10 cellular contexts compared by ENCODE assay signal in the genomic region with DNA sequence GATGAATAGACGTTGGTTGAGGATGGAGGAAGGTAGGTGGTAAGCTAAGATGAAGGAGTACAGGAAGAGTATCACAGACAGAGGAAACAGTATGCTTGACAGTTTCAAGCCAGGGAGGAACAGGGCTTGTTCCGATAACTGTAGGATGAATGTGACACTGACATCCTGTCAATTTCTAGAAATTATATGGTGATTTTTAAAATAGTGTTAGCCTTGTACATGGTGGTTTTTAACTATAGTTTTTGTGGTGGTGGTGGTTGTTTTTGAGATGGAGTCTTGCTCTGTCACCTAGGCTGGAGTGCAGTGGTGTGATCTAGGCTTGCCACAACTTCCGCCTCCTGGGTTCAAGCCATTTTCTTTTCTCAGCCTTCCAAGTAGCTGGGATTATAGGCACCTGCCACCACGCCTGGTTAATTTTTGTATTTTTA.
DNase-seq lines count a peak whose midpoint lies in the region; ATAC-seq and TF ChIP-seq lines count a peak whose summit lies in the region.
"Had no signal": no experiment of that assay in that cellular context is flagged by ENCODE, and none has a peak within 500 bp of the region (broad histone marks: within the 10 kb centered on the region; RNA-seq: fewer than 3 reads in every experiment).

No MANE protein-coding gene starts in this region.

- no peaks in the 10 kb centered on the region for H4K20me1 ChIP-seq in SK-N-SH (ENCODE audit: insufficient read depth)
- H4K20me1 ChIP-seq in KMS-11 (ENCODE audit: insufficient read depth), result peaks cover 9% of the 10 kb centered on the region

- H3K27ac Mint-ChIP-seq in stimulated activated effector memory CD8-positive, alpha-beta T cell treated with anti-CD3 and anti-CD28 coated beads, Interleukin-12 subunit alpha, Interleukin-12 subunit beta, amount 100 ng/mL, for 72 hours, result peak overlapping the region; percentile 82
- H3K27ac Mint-ChIP-seq: nephron progenitor cell had no signal

- H3K27me3 ChIP-seq in SK-N-SH (ENCODE audit: insufficient read depth), result no peaks in the 10 kb centered on the region
- H3K27me3 ChIP-seq in KMS-11 (ENCODE audit: insufficient read depth, low read depth), result no peaks in the 10 kb centered on the region
- no peaks in the 10 kb centered on the region for H3K27me3 ChIP-seq in breast epithelium

- CTCF ChIA-PET in SK-N-SH (lab: Yijun Ruan, JAX), result interaction anchor here (1.1 kb wide), 1 partner anchor 197 kb away, joined by 3 read pairs; no protein-coding TSS in a partner anchor

- no peaks in the 10 kb centered on the region for H3K36me3 Mint-ChIP-seq in stimulated activated effector memory CD8-positive, alpha-beta T cell treated with anti-CD3 and anti-CD28 coated beads, Interleukin-12 subunit alpha, Interleukin-12 subunit beta, amount 100 ng/mL, for 72 hours

- no peak for TF ChIP-seq CTCF in SK-N-SH (IDR thresholded peaks at IDR 0.05)
- no peak for TF ChIP-seq CTCF in KMS-11 (conservative IDR thresholded peaks at IDR 0.05; ENCODE audit: low read depth, low read length)
- TF ChIP-seq CTCF in breast epithelium (IDR thresholded peaks at IDR 0.05), result no peak

- H3K79me2 ChIP-seq in SK-N-SH (ENCODE audit: insufficient read depth) (peaks cover 90% of the 10 kb centered on the region), KMS-11 (ENCODE audit: insufficient read depth, low read depth) (peaks cover 90% of the 10 kb centered on the region)

- H3K4me1 ChIP-seq in SK-N-SH (ENCODE audit: control insufficient read depth in 1 of 2, insufficient read depth in 2 of 2, low read depth in 1 of 2, low read length in 1 of 2) (peaks cover 20 to 59% of the 10 kb centered on the region in 2 experiments), KMS-11 (ENCODE audit: low read depth, poor library complexity, severe bottlenecking) (peaks cover 98% of the 10 kb centered on the region), breast epithelium (peaks cover 0 to 19% of the 10 kb centered on the region in 2 donors)

- H3K27ac ChIP-seq in SK-N-SH (ENCODE audit: low read depth in 2 of 2, low read length in 1 of 2) (peak overlapping the region; percentile 35 to 99; a peak in 2 of 4 replicates), KMS-11 (no peak overlapping the region), breast epithelium (peak overlapping the region; percentile 30 to 58)

- ATAC-seq in SK-N-SH treated with all-trans-retinoic acid at 6 μM for 48 hours (no peak), GM21786 (IDR thresholded peaks at IDR 0.05; ENCODE audit: unreplicated experiment) (no peak), HG03159 (IDR thresholded peaks at IDR 0.05; ENCODE audit: unreplicated experiment) (no peak)
- ATAC-seq in stimulated activated effector memory CD8-positive, alpha-beta T cell treated with anti-CD3 and anti-CD28 coated beads, Interleukin-12 subunit alpha, Interleukin-12 subunit beta, amount 100 ng/mL, for 72 hours, result peak; percentile 78

- H3K36me3 ChIP-seq in SK-N-SH (replicated peaks in 1 of 2; ENCODE audit: control insufficient read depth in 1 of 2, insufficient read depth in 2 of 2, low read length in 1 of 2) (peaks cover 0 to 25% of the 10 kb centered on the region in 2 experiments), KMS-11 (ENCODE audit: insufficient read depth) (no peaks in the 10 kb centered on the region), breast epithelium (no peaks in the 10 kb centered on the region)

- H3F3A ChIP-seq in SK-N-SH (replicated peaks; ENCODE audit: insufficient read depth), result peaks cover 43% of the 10 kb centered on the region

- no peak overlapping the region for H3K9ac ChIP-seq in SK-N-SH
- H3K9ac ChIP-seq in KMS-11, result no peak overlapping the region

- H3K4me3 ChIP-seq in SK-N-SH (ENCODE audit: low read depth in 2 of 2, low read length in 1 of 2) (no peak overlapping the region), KMS-11 (IDR thresholded peaks at IDR 0.05; ENCODE audit: insufficient read depth, low read depth, low read length) (no peak overlapping the region), breast epithelium (no peak overlapping the region)

- TF ChIP-seq EP300 in SK-N-SH (IDR thresholded peaks at IDR 0.05; ENCODE audit: borderline replicate concordance in 1 of 2, low read depth in 1 of 2, low read length in 1 of 2), result no peak

- peak overlapping the region; percentile 28 for H3K4me3 Mint-ChIP-seq in stimulated activated effector memory CD8-positive, alpha-beta T cell treated with anti-CD3 and anti-CD28 coated beads, Interleukin-12 subunit alpha, Interleukin-12 subunit beta, amount 100 ng/mL, for 72 hours
- H3K4me3 Mint-ChIP-seq: nephron progenitor cell had no signal

- 96% methylated on average over 4 of the region's 4 CpGs for WGBS in SK-N-SH (ENCODE audit: low lambda C conversion rate)

- TF ChIP-seq RAD21 in SK-N-SH (IDR thresholded peaks at IDR 0.05; ENCODE audit: low read length), result no peak

- H3K4me1 Mint-ChIP-seq in stimulated activated effector memory CD8-positive, alpha-beta T cell treated with anti-CD3 and anti-CD28 coated beads, Interleukin-12 subunit alpha, Interleukin-12 subunit beta, amount 100 ng/mL, for 72 hours, result peaks cover 65% of the 10 kb centered on the region

- H3K9me2 ChIP-seq in SK-N-SH, result no peaks in the 10 kb centered on the region

- POLR2A ChIA-PET in SK-N-SH (lab: Yijun Ruan, JAX), result no interaction called here

- H3K4me2 ChIP-seq in SK-N-SH (no peak overlapping the region), KMS-11 (peak overlapping the region; percentile 7; the same call in 1 of the 2 replicates)

- H3K9me3 ChIP-seq in SK-N-SH (no peaks in the 10 kb centered on the region), breast epithelium (no peaks in the 10 kb centered on the region)

- intact Hi-C loops in breast epithelium (cut with DNase I; ENCODE audit: low total_unique reads), result no loop called here

- no peak for TF ChIP-seq POLR2A in breast epithelium (IDR thresholded peaks at IDR 0.05)

- DNase-seq in SK-N-SH (no peak), breast epithelium (ENCODE audit: low spot score in 2 of 2) (no peak), NCI-H146 (lab: John Stamatoyannopoulos, UW) (no peak)
- peak in 1 of 2 donors; percentile 74 for DNase-seq in stimulated activated effector memory CD8-positive, alpha-beta T cell treated with anti-CD3 and anti-CD28 coated beads, Interleukin-12 subunit alpha, Interleukin-12 subunit beta, amount 100 ng/mL, for 72 hours (ENCODE audit: low spot score in 2 of 2)
- DNase-seq: nephron progenitor cell; stimulated activated CD4-positive, alpha-beta T cell treated with anti-CD3 and anti-CD28 coated beads, Interleukin-1b, Interleukin-23, amount 100 ng/mL, for 48 hours had no signal

- H3K9me3 Mint-ChIP-seq in stimulated activated effector memory CD8-positive, alpha-beta T cell treated with anti-CD3 and anti-CD28 coated beads, Interleukin-12 subunit alpha, Interleukin-12 subunit beta, amount 100 ng/mL, for 72 hours, result no peaks in the 10 kb centered on the region

- H2AFZ ChIP-seq in SK-N-SH (ENCODE audit: low read depth) (no peak overlapping the region), KMS-11 (ENCODE audit: low read depth) (no peak overlapping the region)

TF ChIP-seq in SK-N-SH, 30 proteins besides CTCF, POLR2A, EP300 and RAD21 (continues in another document):
- TF ChIP-seq FOSL2 (IDR thresholded peaks at IDR 0.05; ENCODE audit: borderline replicate concordance, low read depth), result no peak
- TF ChIP-seq TAF1 (IDR thresholded peaks at IDR 0.05; ENCODE audit: borderline replicate concordance, low read depth, low read length), result no peak
- no peak for TF ChIP-seq NFIC (IDR thresholded peaks at IDR 0.05; ENCODE audit: borderline replicate concordance)
- no peak for TF ChIP-seq RFX5 (IDR thresholded peaks at IDR 0.05; ENCODE audit: low read length)
- TF ChIP-seq, protein P1, sequence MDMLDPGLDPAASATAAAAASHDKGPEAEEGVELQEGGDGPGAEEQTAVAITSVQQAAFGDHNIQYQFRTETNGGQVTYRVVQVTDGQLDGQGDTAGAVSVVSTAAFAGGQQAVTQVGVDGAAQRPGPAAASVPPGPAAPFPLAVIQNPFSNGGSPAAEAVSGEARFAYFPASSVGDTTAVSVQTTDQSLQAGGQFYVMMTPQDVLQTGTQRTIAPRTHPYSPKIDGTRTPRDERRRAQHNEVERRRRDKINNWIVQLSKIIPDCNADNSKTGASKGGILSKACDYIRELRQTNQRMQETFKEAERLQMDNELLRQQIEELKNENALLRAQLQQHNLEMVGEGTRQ (IDR thresholded peaks at IDR 0.05; ENCODE audit: borderline replicate concordance, low read depth, low read length), result no peak
- no peak for TF ChIP-seq TEAD4 (IDR thresholded peaks at IDR 0.05; ENCODE audit: borderline replicate concordance, insufficient read depth)
- TF ChIP-seq SIN3A (IDR thresholded peaks at IDR 0.05; ENCODE audit: borderline replicate concordance, low read depth, low read length), result no peak
- no peak for TF ChIP-seq GATA2 (CRISPR knock-in tag; IDR thresholded peaks at IDR 0.05)

TF ChIP-seq in SK-N-SH treated with all-trans-retinoic acid at 6 μM for 48 hours, 23 proteins besides CTCF, POLR2A, EP300 and RAD21 (continues in another document):
- TF ChIP-seq, protein P2, sequence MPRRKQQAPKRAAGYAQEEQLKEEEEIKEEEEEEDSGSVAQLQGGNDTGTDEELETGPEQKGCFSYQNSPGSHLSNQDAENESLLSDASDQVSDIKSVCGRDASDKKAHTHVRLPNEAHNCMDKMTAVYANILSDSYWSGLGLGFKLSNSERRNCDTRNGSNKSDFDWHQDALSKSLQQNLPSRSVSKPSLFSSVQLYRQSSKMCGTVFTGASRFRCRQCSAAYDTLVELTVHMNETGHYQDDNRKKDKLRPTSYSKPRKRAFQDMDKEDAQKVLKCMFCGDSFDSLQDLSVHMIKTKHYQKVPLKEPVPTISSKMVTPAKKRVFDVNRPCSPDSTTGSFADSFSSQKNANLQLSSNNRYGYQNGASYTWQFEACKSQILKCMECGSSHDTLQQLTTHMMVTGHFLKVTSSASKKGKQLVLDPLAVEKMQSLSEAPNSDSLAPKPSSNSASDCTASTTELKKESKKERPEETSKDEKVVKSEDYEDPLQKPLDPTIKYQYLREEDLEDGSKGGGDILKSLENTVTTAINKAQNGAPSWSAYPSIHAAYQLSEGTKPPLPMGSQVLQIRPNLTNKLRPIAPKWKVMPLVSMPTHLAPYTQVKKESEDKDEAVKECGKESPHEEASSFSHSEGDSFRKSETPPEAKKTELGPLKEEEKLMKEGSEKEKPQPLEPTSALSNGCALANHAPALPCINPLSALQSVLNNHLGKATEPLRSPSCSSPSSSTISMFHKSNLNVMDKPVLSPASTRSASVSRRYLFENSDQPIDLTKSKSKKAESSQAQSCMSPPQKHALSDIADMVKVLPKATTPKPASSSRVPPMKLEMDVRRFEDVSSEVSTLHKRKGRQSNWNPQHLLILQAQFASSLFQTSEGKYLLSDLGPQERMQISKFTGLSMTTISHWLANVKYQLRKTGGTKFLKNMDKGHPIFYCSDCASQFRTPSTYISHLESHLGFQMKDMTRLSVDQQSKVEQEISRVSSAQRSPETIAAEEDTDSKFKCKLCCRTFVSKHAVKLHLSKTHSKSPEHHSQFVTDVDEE (CRISPR knock-in tag; IDR thresholded peaks at IDR 0.05), result no peak
- TF ChIP-seq OSR1 (CRISPR knock-in tag; IDR thresholded peaks at IDR 0.05) (no peak), BACH2 (CRISPR knock-in tag; IDR thresholded peaks at IDR 0.05; ENCODE audit: borderline replicate concordance) (no peak), TCF4 (CRISPR knock-in tag; IDR thresholded peaks at IDR 0.05; ENCODE audit: borderline replicate concordance) (no peak)
